In the genomic region with DNA sequence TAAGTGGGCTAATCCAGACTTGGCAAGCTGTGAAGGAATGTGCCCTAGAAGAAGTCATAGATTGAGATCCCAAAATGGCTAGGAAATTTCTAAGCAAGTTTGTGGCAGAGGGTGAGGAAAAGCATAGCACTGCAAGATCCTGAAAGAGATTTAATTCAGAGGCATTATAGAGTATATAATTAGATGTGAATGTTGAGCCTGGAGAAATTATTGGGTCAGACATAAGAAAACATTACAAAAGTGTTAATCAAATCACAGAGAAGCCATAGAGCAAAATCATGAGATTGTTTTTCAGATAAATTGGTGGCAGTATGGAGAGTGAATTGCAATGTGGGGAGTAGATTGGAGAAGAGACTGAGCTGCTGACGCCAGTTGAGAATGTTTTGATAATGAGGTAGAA, we compare ENCODE assay signal across 16 cellular contexts.
DNase-seq lines count a peak whose midpoint lies in the region; ATAC-seq, FAIRE-seq and TF ChIP-seq lines count a peak whose summit lies in the region.
"Had no signal": no experiment of that assay in that cellular context is flagged by ENCODE, and none has a peak within 500 bp of the region (broad histone marks: within the 10 kb centered on the region; RNA-seq: fewer than 3 reads in every experiment).

No MANE protein-coding gene starts in this region.

- no peak overlapping the region; the same call in 1 of the 2 replicates for H3K4me2 ChIP-seq in SK-N-SH
- H3K4me2 ChIP-seq: GM23338 had no signal

- H3K79me2 ChIP-seq in SK-N-SH (ENCODE audit: insufficient read depth), result 0 out of 2 replicates have a peak, but pooled peaks cover 3% of the 10 kb centered on the region

- no peak for FAIRE-seq in urothelium cell line (lab: Jason Lieb, UNC)
- FAIRE-seq: G401.6, GM12892 had no signal

- H3K27ac ChIP-seq in HEK293 (ENCODE audit: extremely low read depth, low read depth, low read length) (no peak overlapping the region), SK-N-SH (ENCODE audit: low read depth in 2 of 2, low read length in 1 of 2) (0 out of 4 replicates have a peak overlapping the region, but pooled peaks of 1 of the 2 experiments have one; percentile 9)

- TF ChIP-seq CTCF in HEK293 (tag by site-specific recombination; IDR thresholded peaks at IDR 0.05), result no peak
- no peak for TF ChIP-seq CTCF in SK-N-SH (IDR thresholded peaks at IDR 0.05)
- TF ChIP-seq CTCF in retinal pigment epithelial cell (conservative IDR thresholded peaks at IDR 0.05; ENCODE audit: low read depth, low read length), result no peak
- TF ChIP-seq CTCF in progenitor cell of endocrine pancreas (IDR thresholded peaks at IDR 0.05; ENCODE audit: unreplicated experiment), result no peak

- POLR2A ChIA-PET in HEK293 (lab: Yijun Ruan, JAX) (no interaction called here), SK-N-SH (lab: Yijun Ruan, JAX) (no interaction called here)

- CTCF ChIA-PET in HEK293 (lab: Yijun Ruan, JAX), result no interaction called here
- CTCF ChIA-PET in SK-N-SH (lab: Yijun Ruan, JAX), result interaction anchor here (1.2 kb wide), 1 partner anchor 9 kb away, joined by 3 read pairs; no protein-coding TSS in a partner anchor

- no peak overlapping the region for H3K9ac ChIP-seq in SK-N-SH

- H3K36me3 ChIP-seq in HEK293 (ENCODE audit: control insufficient read depth in 2 of 2, insufficient read depth in 1 of 2, low read length in 2 of 2) (peaks cover 0 to 4% of the 10 kb centered on the region in 2 experiments; a peak in 1 of 3 replicates), SK-N-SH (replicated peaks in 1 of 2; ENCODE audit: control insufficient read depth in 1 of 2, insufficient read depth in 2 of 2, low read length in 1 of 2) (no peaks in the 10 kb centered on the region)
- H3K36me3 ChIP-seq: HAP-1 had no signal

- peak; percentile 5 for DNase-seq in SK-N-SH
- DNase-seq in retinal pigment epithelial cell (ENCODE audit: low read depth), result peak; percentile 85
- no peak for DNase-seq in progenitor cell of endocrine pancreas (ENCODE audit: low spot score, unreplicated experiment)
- DNase-seq in urothelium cell line (ENCODE audit: low spot score), result no peak
- DNase-seq: C1 segment of cervical spinal cord; Calu3; CD4-positive, alpha-beta memory T cell; COR-L47; DMS53; DMS79 treated with DMSO at 0.1 percent for 48 hours had no signal

- WGBS in SK-N-SH (ENCODE audit: low lambda C conversion rate), result 73% methylated on average over 1 of the region's 1 CpG

- no peaks in the 10 kb centered on the region for H3K27me3 ChIP-seq in SK-N-SH (ENCODE audit: insufficient read depth)

- TF ChIP-seq EP300 in SK-N-SH (IDR thresholded peaks at IDR 0.05; ENCODE audit: borderline replicate concordance in 1 of 2, low read depth in 1 of 2, low read length in 1 of 2), result no peak

- H3K9me3 ChIP-seq in HEK293 (ENCODE audit: control insufficient read depth, insufficient read depth, low read depth, low read length) (no peaks in the 10 kb centered on the region), SK-N-SH (no peaks in the 10 kb centered on the region)
- H3K9me3 ChIP-seq: HAP-1 had no signal

- no peak overlapping the region for H3K4me3 ChIP-seq in HEK293 (ENCODE audit: low read depth, low read length)
- no peak overlapping the region for H3K4me3 ChIP-seq in SK-N-SH (ENCODE audit: low read depth in 2 of 2, low read length in 1 of 2)
- no peak overlapping the region for H3K4me3 ChIP-seq in retinal pigment epithelial cell (ENCODE audit: low read length)
- H3K4me3 ChIP-seq: GM23338, HAP-1 had no signal

- no peak for ATAC-seq in GM19455 (IDR thresholded peaks at IDR 0.05; ENCODE audit: unreplicated experiment)
- ATAC-seq: GM23338 had no signal

- peaks cover 26% of the 10 kb centered on the region for H3K4me1 ChIP-seq in HEK293 (ENCODE audit: control insufficient read depth, insufficient read depth, low read length)
- no peaks in the 10 kb centered on the region; a peak in 1 of 4 replicates for H3K4me1 ChIP-seq in SK-N-SH (ENCODE audit: control insufficient read depth in 1 of 2, insufficient read depth in 2 of 2, low read depth in 1 of 2, low read length in 1 of 2)

- no peaks in the 10 kb centered on the region for H3F3A ChIP-seq in SK-N-SH (replicated peaks; ENCODE audit: insufficient read depth)

- H2AFZ ChIP-seq in SK-N-SH (ENCODE audit: low read depth), result no peak overlapping the region
- H2AFZ ChIP-seq: GM23338 had no signal

- H3K9me3 Mint-ChIP-seq in progenitor cell of endocrine pancreas (ENCODE audit: low read depth), result peaks cover 3% of the 10 kb centered on the region
- H3K9me3 Mint-ChIP-seq: GM23338 had no signal

- peaks cover 10% of the 10 kb centered on the region for H3K4me1 Mint-ChIP-seq in progenitor cell of endocrine pancreas (ENCODE audit: low read depth)

- no peaks in the 10 kb centered on the region for H3K9me2 ChIP-seq in SK-N-SH

- H4K20me1 ChIP-seq in SK-N-SH (ENCODE audit: insufficient read depth), result peaks cover 3% of the 10 kb centered on the region

- H3K27ac Mint-ChIP-seq in progenitor cell of endocrine pancreas, result no peak overlapping the region
- H3K27ac Mint-ChIP-seq: CD4-positive, alpha-beta memory T cell; GM23338 had no signal

- no peak for TF ChIP-seq RAD21 in SK-N-SH (IDR thresholded peaks at IDR 0.05; ENCODE audit: low read length)

- peaks cover 4% of the 10 kb centered on the region for H3K36me3 Mint-ChIP-seq in progenitor cell of endocrine pancreas (ENCODE audit: insufficient read depth)

- no peaks in the 10 kb centered on the region for H3K27me3 Mint-ChIP-seq in progenitor cell of endocrine pancreas
- H3K27me3 Mint-ChIP-seq: CD4-positive, alpha-beta memory T cell had no signal

- H3K4me3 Mint-ChIP-seq in progenitor cell of endocrine pancreas (ENCODE audit: low read depth), result no peak overlapping the region
- H3K4me3 Mint-ChIP-seq: CD4-positive, alpha-beta memory T cell; GM23338 had no signal

TF ChIP-seq in HEK293, 187 proteins besides CTCF, POLR2A, EP300 and RAD21:
- TF ChIP-seq ZNF658 (tag by site-specific recombination; IDR thresholded peaks at IDR 0.05) (no peak), ZNF133 (tag by site-specific recombination; IDR thresholded peaks at IDR 0.05) (0 out of 2 replicates have a peak, but pooled peaks have one; percentile 14)

TF ChIP-seq in SK-N-SH, 30 proteins besides CTCF, POLR2A, EP300 and RAD21:
- TF ChIP-seq TEAD4 (IDR thresholded peaks at IDR 0.05; ENCODE audit: borderline replicate concordance, insufficient read depth) (0 out of 2 replicates have a peak, but pooled peaks have one; percentile 16), FOSL2 (IDR thresholded peaks at IDR 0.05; ENCODE audit: borderline replicate concordance, low read depth) (no peak), PBX3 (IDR thresholded peaks at IDR 0.05) (peak; percentile 53)

Comparison
In these comparisons a context has a peak if more than half of its experiments do, and no peak if none do; other contexts are left out.
1. DNase-seq: peak in SK-N-SH (single experiment) and retinal pigment epithelial cell (single experiment); none in progenitor cell of endocrine pancreas (single experiment) and urothelium cell line (single experiment).
2. Of the 4 proteins assayed by ChIP-seq in both HEK293 and SK-N-SH: peak only in HEK293: none; only in SK-N-SH: PBX3; in both: none; in neither: 3.